In genomic region chr4:102817613-102818268, GRCh38 we compare ENCODE assay signal across 1 cellular context.
TF ChIP-seq lines count a peak whose summit lies in the region.

No MANE protein-coding gene starts in this region.

TF ChIP-seq in WTC11, 78 proteins besides CTCF, POLR2A, EP300 and RAD21 (continued from another document):
- no peak for TF ChIP-seq STAT6 (CRISPR knock-in tag; conservative IDR thresholded peaks at IDR 0.05; ENCODE audit: low read depth)
- TF ChIP-seq TCF7 (CRISPR knock-in tag; IDR thresholded peaks at IDR 0.05; ENCODE audit: low read depth): no peak
- TF ChIP-seq, protein P1, sequence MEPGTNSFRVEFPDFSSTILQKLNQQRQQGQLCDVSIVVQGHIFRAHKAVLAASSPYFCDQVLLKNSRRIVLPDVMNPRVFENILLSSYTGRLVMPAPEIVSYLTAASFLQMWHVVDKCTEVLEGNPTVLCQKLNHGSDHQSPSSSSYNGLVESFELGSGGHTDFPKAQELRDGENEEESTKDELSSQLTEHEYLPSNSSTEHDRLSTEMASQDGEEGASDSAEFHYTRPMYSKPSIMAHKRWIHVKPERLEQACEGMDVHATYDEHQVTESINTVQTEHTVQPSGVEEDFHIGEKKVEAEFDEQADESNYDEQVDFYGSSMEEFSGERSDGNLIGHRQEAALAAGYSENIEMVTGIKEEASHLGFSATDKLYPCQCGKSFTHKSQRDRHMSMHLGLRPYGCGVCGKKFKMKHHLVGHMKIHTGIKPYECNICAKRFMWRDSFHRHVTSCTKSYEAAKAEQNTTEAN (CRISPR knock-in tag; IDR thresholded peaks at IDR 0.05): no peak
- TF ChIP-seq ERG (CRISPR knock-in tag; IDR thresholded peaks at IDR 0.05): no peak
- TF ChIP-seq, protein P2, sequence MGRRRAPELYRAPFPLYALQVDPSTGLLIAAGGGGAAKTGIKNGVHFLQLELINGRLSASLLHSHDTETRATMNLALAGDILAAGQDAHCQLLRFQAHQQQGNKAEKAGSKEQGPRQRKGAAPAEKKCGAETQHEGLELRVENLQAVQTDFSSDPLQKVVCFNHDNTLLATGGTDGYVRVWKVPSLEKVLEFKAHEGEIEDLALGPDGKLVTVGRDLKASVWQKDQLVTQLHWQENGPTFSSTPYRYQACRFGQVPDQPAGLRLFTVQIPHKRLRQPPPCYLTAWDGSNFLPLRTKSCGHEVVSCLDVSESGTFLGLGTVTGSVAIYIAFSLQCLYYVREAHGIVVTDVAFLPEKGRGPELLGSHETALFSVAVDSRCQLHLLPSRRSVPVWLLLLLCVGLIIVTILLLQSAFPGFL (CRISPR knock-in tag; IDR thresholded peaks at IDR 0.05; ENCODE audit: borderline replicate concordance): no peak
- TF ChIP-seq, protein P3, sequence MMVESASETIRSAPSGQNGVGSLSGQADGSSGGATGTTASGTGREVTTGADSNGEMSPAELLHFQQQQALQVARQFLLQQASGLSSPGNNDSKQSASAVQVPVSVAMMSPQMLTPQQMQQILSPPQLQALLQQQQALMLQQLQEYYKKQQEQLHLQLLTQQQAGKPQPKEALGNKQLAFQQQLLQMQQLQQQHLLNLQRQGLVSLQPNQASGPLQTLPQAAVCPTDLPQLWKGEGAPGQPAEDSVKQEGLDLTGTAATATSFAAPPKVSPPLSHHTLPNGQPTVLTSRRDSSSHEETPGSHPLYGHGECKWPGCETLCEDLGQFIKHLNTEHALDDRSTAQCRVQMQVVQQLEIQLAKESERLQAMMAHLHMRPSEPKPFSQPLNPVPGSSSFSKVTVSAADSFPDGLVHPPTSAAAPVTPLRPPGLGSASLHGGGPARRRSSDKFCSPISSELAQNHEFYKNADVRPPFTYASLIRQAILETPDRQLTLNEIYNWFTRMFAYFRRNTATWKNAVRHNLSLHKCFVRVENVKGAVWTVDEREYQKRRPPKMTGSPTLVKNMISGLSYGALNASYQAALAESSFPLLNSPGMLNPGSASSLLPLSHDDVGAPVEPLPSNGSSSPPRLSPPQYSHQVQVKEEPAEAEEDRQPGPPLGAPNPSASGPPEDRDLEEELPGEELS (CRISPR knock-in tag; IDR thresholded peaks at IDR 0.05): no peak
